Comparison of ENCODE assay signal across 19 cellular contexts in genomic region chr10:110730345-110731055, GRCh38.
"Had no signal": no experiment of that assay in that cellular context is flagged by ENCODE, and none has a peak within 500 bp of the region (broad histone marks: within the 10 kb centered on the region; RNA-seq: fewer than 3 reads in every experiment).

No MANE protein-coding gene starts in this region.

- H3K9me3 ChIP-seq: body of pancreas had no signal

- H3K4me1 ChIP-seq: body of pancreas had no signal

- ATAC-seq: activated CD8-positive, alpha-beta memory T cell treated with anti-CD3 and anti-CD28 coated beads, Interleukin-2, amount 10 ng/mL, durations not matched to agents 7 days and 5 days; body of pancreas; Panc1; WTC11 had no signal

- H3K27ac ChIP-seq: body of pancreas, RWPE1 had no signal

- H3K4me3 ChIP-seq: body of pancreas had no signal

- DNase-seq: activated CD4-positive, alpha-beta T cell treated with anti-CD3 and anti-CD28 coated beads for 48 hours; activated CD4-positive, alpha-beta T cell treated with anti-CD3 and anti-CD28 coated beads, Interleukin-2, amount 50 U/mL, for 48 hours; activated CD4-positive, CD25-positive, alpha-beta regulatory T cell treated with anti-CD3 and anti-CD28 coated beads, Interleukin-2, amount 50 U/mL, for 72 hours; activated CD8-positive, alpha-beta memory T cell treated with anti-CD3 and anti-CD28 coated beads, Interleukin-2, amount 10 ng/mL, durations not matched to agents 7 days and 5 days; activated effector memory CD4-positive, alpha-beta T cell treated with Interleukin-2 at 50 U/mL for 16 hours; activated naive CD4-positive, alpha-beta T cell; activated T-cell treated with anti-CD3 and anti-CD28 coated beads, Interleukin-2, amount 50 U/mL, for 24 hours; aorta; body of pancreas; KG1; NCI-H1048; NCI-H2029; NCI-H510A treated with DMSO at 0.1 percent for 48 hours; NK-92 treated with Interleukin-12 subunit alpha and Interleukin-12 subunit beta, amount 100 ng/mL, for 24 hours; OCI-M1; SHP77 treated with DMSO at 0.1 percent for 48 hours had no signal

- H3K27me3 ChIP-seq: body of pancreas had no signal
